8 cellular contexts compared by ENCODE assay signal in genomic region chr1:33036526-33037503, GRCh38. TPM values are rescaled to one million over a fixed set of nuclear protein-coding genes. Genes with fewer than 3 reads are reported as not detected.
DNase-seq lines count a peak whose midpoint lies in the region; ATAC-seq, FAIRE-seq and TF ChIP-seq lines count a peak whose summit lies in the region.

TSS of gene AK2 (minus strand) at chr1:33036883. CDS start at chr1:33036828, 55 bp downstream.

- no peak for TF ChIP-seq CTCF in D721Med (IDR thresholded peaks at IDR 0.05; ENCODE audit: insufficient read depth, missing control alignments)
- TF ChIP-seq CTCF in OCI-LY7 (conservative IDR thresholded peaks at IDR 0.05; ENCODE audit: low read length), result no peak
- TF ChIP-seq CTCF in endothelial cell of umbilical vein (IDR thresholded peaks at IDR 0.05; ENCODE audit: extremely low read depth in 1 of 2, insufficient read depth in 1 of 2, low read depth in 1 of 2, low read length in 2 of 2), result no peak

- H4K20me1 ChIP-seq in OCI-LY7 (ENCODE audit: insufficient read depth, low read length) (peaks cover 12% of the 10 kb centered on the region; the same call in 1 of the 2 replicates), endothelial cell of umbilical vein (replicated peaks; ENCODE audit: control insufficient read depth, extremely low read depth, insufficient read depth, low read length) (no peaks in the 10 kb centered on the region)

- peak within 1 kb of the TSS; percentile 6 for H3K27ac ChIP-seq in OCI-LY7 (ENCODE audit: low read depth, low read length, poor library complexity, severe bottlenecking)
- H3K27ac ChIP-seq in endothelial cell of umbilical vein (ENCODE audit: insufficient read depth, low read depth, low read length), result peak within 1 kb of the TSS; percentile 52

- FAIRE-seq in D721Med (lab: Jason Lieb, UNC), result no peak
- peak; percentile 97 for FAIRE-seq in endothelial cell of umbilical vein (lab: Jason Lieb, UNC)

- H3K79me2 ChIP-seq in OCI-LY7 (ENCODE audit: insufficient read depth, low read depth, low read length) (peaks cover 48% of the 10 kb centered on the region), endothelial cell of umbilical vein (ENCODE audit: control insufficient read depth, insufficient read depth, low read length) (peaks cover 44% of the 10 kb centered on the region)

- peak within 1 kb of the TSS; percentile 89 for H3K4me2 ChIP-seq in OCI-LY7 (ENCODE audit: low read length)
- peak within 1 kb of the TSS; percentile 78 for H3K4me2 ChIP-seq in endothelial cell of umbilical vein (ENCODE audit: insufficient read depth, low read length)

- H3K4me3 ChIP-seq in OCI-LY7 (ENCODE audit: low read depth, low read length, poor library complexity, severe bottlenecking) (peak within 1 kb of the TSS; percentile 86), endothelial cell of umbilical vein (replicated peaks in 1 of 3; ENCODE audit: insufficient read depth in 1 of 3, low read depth in 1 of 3, low read length in 3 of 3) (peak within 1 kb of the TSS; percentile 56 to 77 (median 65))

- POLR2A ChIA-PET in OCI-LY7 (lab: Charles Lee), result no interaction called here
- POLR2A ChIA-PET in endothelial cell of umbilical vein (lab: Charles Lee), result no interaction called here

- ATAC-seq in GM21526 (IDR thresholded peaks at IDR 0.05; ENCODE audit: low FRiP score, unreplicated experiment), result peak; percentile 97

- H3K9me2 ChIP-seq in OCI-LY7 (ENCODE audit: insufficient read depth, low read length), result no peaks in the 10 kb centered on the region

- H3K36me3 ChIP-seq in OCI-LY7 (ENCODE audit: insufficient read depth, low read length) (peaks cover 34% of the 10 kb centered on the region), endothelial cell of umbilical vein (ENCODE audit: control insufficient read depth in 2 of 2, extremely low read depth in 1 of 2, insufficient read depth in 2 of 2, low read length in 2 of 2) (no peaks in the 10 kb centered on the region)

- DNase-seq in D721Med (ENCODE audit: insufficient read length, low spot score) (peak; percentile 98), HuH-7.5 (ENCODE audit: low spot score) (peak; percentile 95), OCI-LY7 (ENCODE audit: low spot score) (peak; percentile 96), activated T-cell treated with anti-CD3 and anti-CD28 coated beads for 1 hour (ENCODE audit: low read depth) (peak; percentile 80), endothelial cell of umbilical vein (ENCODE audit: low read depth, low spot score) (peak; percentile 99), midbrain (lab: John Stamatoyannopoulos, UW) (peak; percentile 98)
- peak; percentile 72 to 75 for DNase-seq in stimulated activated CD8-positive, alpha-beta memory T cell treated with anti-CD3 and anti-CD28 coated beads, Interleukin-2, amount 100 ng/mL, for 1 hour (ENCODE audit: low read depth in 2 of 2)

- H3K9ac ChIP-seq in endothelial cell of umbilical vein (replicated peaks; ENCODE audit: extremely low read depth, insufficient read depth, low read length), result peak within 1 kb of the TSS; percentile 74

- no peaks in the 10 kb centered on the region for H3K9me3 ChIP-seq in OCI-LY7 (ENCODE audit: low read length)
- no peaks in the 10 kb centered on the region for H3K9me3 ChIP-seq in endothelial cell of umbilical vein (replicated peaks; ENCODE audit: control insufficient read depth, insufficient read depth, low read length)

- H3K4me1 ChIP-seq in OCI-LY7 (ENCODE audit: insufficient read depth, low read length, poor library complexity, severe bottlenecking) (peaks cover 43% of the 10 kb centered on the region), endothelial cell of umbilical vein (ENCODE audit: control insufficient read depth, extremely low read depth, insufficient read depth, low read length) (peaks cover 15% of the 10 kb centered on the region)

- TF ChIP-seq POLR2A in endothelial cell of umbilical vein (IDR thresholded peaks at IDR 0.05; ENCODE audit: low read depth, low read length), result peak; percentile 18

- dilution Hi-C loops in endothelial cell of umbilical vein (cut with MboI; ENCODE audit: extremely low pct_ligation_motif_present, low sequenced_read_pairs), result no loop called here

- no peaks in the 10 kb centered on the region for H3K27me3 ChIP-seq in endothelial cell of umbilical vein (ENCODE audit: control insufficient read depth in 2 of 2, insufficient read depth in 2 of 2, low read length in 2 of 2)

- BruUV-seq in OCI-LY7 (replicated peaks; lab: Mats Ljungman, UMichigan), result no TSS peak
- no TSS peak for BruUV-seq in endothelial cell of umbilical vein (replicated peaks; lab: Mats Ljungman, UMichigan)

- H2AFZ ChIP-seq in OCI-LY7 (ENCODE audit: low read length) (peak within 1 kb of the TSS; percentile 94), endothelial cell of umbilical vein (ENCODE audit: low read depth, low read length) (peak within 1 kb of the TSS; percentile 29)

- CTCF ChIA-PET in OCI-LY7 (lab: Charles Lee; ENCODE audit: unreplicated experiment) (no interaction called here), endothelial cell of umbilical vein (lab: Charles Lee) (no interaction called here)

- H3K9me1 ChIP-seq in endothelial cell of umbilical vein (replicated peaks; ENCODE audit: control insufficient read depth, extremely low read depth, insufficient read depth, low read length), result no peaks in the 10 kb centered on the region

- intact Hi-C loops in OCI-LY7 (cut with micrococcal nuclease; ENCODE audit: unreplicated experiment) (loop anchor here (1.0 to 5.0 kb wide), 2 partner anchors 73 to 90 kb away; partner anchors contain the start of gene RNF19B), endothelial cell of umbilical vein (cut with micrococcal nuclease) (no loop called here)

TF ChIP-seq in endothelial cell of umbilical vein, 7 proteins besides CTCF, POLR2A, EP300 and RAD21:
- TF ChIP-seq EZH2 (IDR thresholded peaks at IDR 0.05; ENCODE audit: borderline replicate concordance, low read depth, low read length, severe bottlenecking), result no peak
- no peak for TF ChIP-seq GATA2 (IDR thresholded peaks at IDR 0.05; ENCODE audit: insufficient read depth, insufficient read length, low read depth, low read length)
- TF ChIP-seq POLR2AphosphoS5 (IDR thresholded peaks at IDR 0.05; ENCODE audit: insufficient read depth, low read depth, low read length), result peak; percentile 42
- peak; percentile 73 for TF ChIP-seq MYC (IDR thresholded peaks at IDR 0.05; ENCODE audit: low read depth, low read length)

RNA-seq across cellular contexts. Expression of gene AK2, which starts in this region (rescaled TPM):
- 185 and 223 TPM in 2 replicates for total RNA-seq in OCI-LY7 (2014; rRNA removed; shearing (Covaris generic))
- total RNA-seq in OCI-LY7 (2022) (256 and 298 TPM in 2 replicates), endothelial cell of umbilical vein (131 and 134 TPM in 2 replicates)
- polyA plus RNA-seq in endothelial cell of umbilical vein, result 71.4 and 107 TPM in 2 replicates
- 180 and 198 TPM in 2 replicates for polyA plus RNA-seq in endothelial cell of umbilical vein (2011; cell fraction: cytosol; rRNA removed)
- 129 and 207 TPM in 2 replicates for polyA plus RNA-seq in endothelial cell of umbilical vein (2011; cell fraction: nucleus; rRNA removed)
- 115 and 131 TPM in 2 replicates for polyA plus RNA-seq in endothelial cell of umbilical vein (2012)
- 48.3 and 61.9 TPM in 2 replicates for polyA minus RNA-seq in endothelial cell of umbilical vein
- polyA minus RNA-seq in endothelial cell of umbilical vein (2011; cell fraction: cytosol; rRNA and poly(A)+ RNA removed), result 106 TPM
- 50.1 and 83.7 TPM in 2 replicates for polyA minus RNA-seq in endothelial cell of umbilical vein (2011; cell fraction: nucleus; rRNA and poly(A)+ RNA removed)

Comparison
In these comparisons a context has a peak if more than half of its experiments do, and no peak if none do; other contexts are left out.
1. Peak in every context shown above with its lines: DNase-seq, ATAC-seq, H3K4me3 ChIP-seq and H3K27ac ChIP-seq.